ENCODE assay signal across 1 cellular context in genomic region chr19:3500429-3501101, GRCh38.
TF ChIP-seq lines count a peak whose summit lies in the region.

Gene DOHH, minus strand, starts transcription at chr19:3500674. Its CDS starts 3,860 bp downstream, at chr19:3496814.

TF ChIP-seq in HepG2, 621 proteins besides CTCF, POLR2A, EP300 and RAD21 (continued from another document and continues in another):
- TF ChIP-seq USF2 (IDR thresholded peaks at IDR 0.05; ENCODE audit: low read depth, low read length) (peak; percentile 95), USF2 (CRISPR knock-in tag; IDR thresholded peaks at IDR 0.05; ENCODE audit: borderline replicate concordance) (peak; percentile 99), ZFYVE20 (CRISPR knock-in tag; IDR thresholded peaks at IDR 0.05; ENCODE audit: borderline replicate concordance, low read depth) (peak; percentile 79; the same call in 1 of the 2 replicates), ZNF563 (CRISPR knock-in tag; IDR thresholded peaks at IDR 0.05) (peak; percentile 63; the same call in 1 of the 2 replicates), MLXIP (CRISPR knock-in tag; IDR thresholded peaks at IDR 0.05; ENCODE audit: borderline replicate concordance) (no peak), ESRRA (CRISPR knock-in tag; IDR thresholded peaks at IDR 0.05; ENCODE audit: low read depth) (peak; percentile 60; the same call in 1 of the 2 replicates), AGO1 (IDR thresholded peaks at IDR 0.05; ENCODE audit: low read depth, low read length, poor library complexity, severe bottlenecking) (peak; percentile 46), GLMP (CRISPR knock-in tag; IDR thresholded peaks at IDR 0.05; ENCODE audit: borderline replicate concordance) (no peak), ZNF567 (CRISPR knock-in tag; IDR thresholded peaks at IDR 0.05; ENCODE audit: borderline replicate concordance) (0 out of 2 replicates have a peak, but pooled peaks have one; percentile 17), ZBTB40 (IDR thresholded peaks at IDR 0.05) (no peak), ZBTB40 (CRISPR knock-in tag; IDR thresholded peaks at IDR 0.05) (peak; percentile 90), TAF1 (CRISPR knock-in tag; IDR thresholded peaks at IDR 0.05) (peak; percentile 100), KLF13 (CRISPR knock-in tag; IDR thresholded peaks at IDR 0.05) (0 out of 2 replicates have a peak, but pooled peaks have one; percentile 71), ZNF713 (CRISPR knock-in tag; IDR thresholded peaks at IDR 0.05) (no peak), ZNF775 (CRISPR knock-in tag; IDR thresholded peaks at IDR 0.05; ENCODE audit: borderline replicate concordance) (no peak), ZNF724P (CRISPR knock-in tag; IDR thresholded peaks at IDR 0.05; ENCODE audit: borderline replicate concordance) (0 out of 2 replicates have a peak, but pooled peaks have one; percentile 55), ZNF274 (CRISPR knock-in tag; IDR thresholded peaks at IDR 0.05) (peak; percentile 98), PTBP1 (IDR thresholded peaks at IDR 0.05; ENCODE audit: low read depth, low read length, poor library complexity, severe bottlenecking) (peak; percentile 19), HOXA5 (CRISPR knock-in tag; IDR thresholded peaks at IDR 0.05) (0 out of 2 replicates have a peak, but pooled peaks have one; percentile 26), ATF5 (CRISPR knock-in tag; IDR thresholded peaks at IDR 0.05; ENCODE audit: low read depth) (no peak), ZNF446 (CRISPR knock-in tag; IDR thresholded peaks at IDR 0.05) (peak; percentile 54; the same call in 1 of the 2 replicates), FOXK2 (IDR thresholded peaks at IDR 0.05) (peak; percentile 100), KMT2A (CRISPR knock-in tag; IDR thresholded peaks at IDR 0.05) (peak; percentile 86), ATF3 (CRISPR knock-in tag; IDR thresholded peaks at IDR 0.05) (peak; percentile 60), ZNF580 (CRISPR knock-in tag; IDR thresholded peaks at IDR 0.05; ENCODE audit: borderline replicate concordance, low read depth) (peak; percentile 83), HNF4G (IDR thresholded peaks at IDR 0.05; ENCODE audit: borderline replicate concordance, low read depth, low read length) (no peak), HNF4G (CRISPR knock-in tag; IDR thresholded peaks at IDR 0.05; ENCODE audit: borderline replicate concordance, low read depth) (no peak), HCFC1 (IDR thresholded peaks at IDR 0.05; ENCODE audit: low read depth, low read length) (peak; percentile 36; the same call in 1 of the 2 replicates), ZFP82 (CRISPR knock-in tag; IDR thresholded peaks at IDR 0.05; ENCODE audit: borderline replicate concordance) (0 out of 2 replicates have a peak, but pooled peaks have one; percentile 41), HDAC1 (CRISPR knock-in tag; IDR thresholded peaks at IDR 0.05) (peak; percentile 92), ZNF766 (CRISPR knock-in tag; IDR thresholded peaks at IDR 0.05; ENCODE audit: borderline replicate concordance) (no peak; the same call in 1 of the 2 replicates), SOX5 (CRISPR knock-in tag; IDR thresholded peaks at IDR 0.05; ENCODE audit: borderline replicate concordance) (peak; percentile 28; the same call in 1 of the 2 replicates), ZNF225 (CRISPR knock-in tag; IDR thresholded peaks at IDR 0.05) (peak; percentile 48; the same call in 1 of the 2 replicates), SPEN (CRISPR knock-in tag; IDR thresholded peaks at IDR 0.05; ENCODE audit: low read depth) (peak; percentile 72; the same call in 1 of the 2 replicates), POLR2AphosphoS5 (IDR thresholded peaks at IDR 0.05; ENCODE audit: low read depth, low read length) (peak; percentile 76), BCL3 (CRISPR knock-in tag; IDR thresholded peaks at IDR 0.05) (peak; percentile 78), ZBTB8A (CRISPR knock-in tag; IDR thresholded peaks at IDR 0.05; ENCODE audit: borderline replicate concordance, low read depth) (no peak), HBP1 (CRISPR knock-in tag; IDR thresholded peaks at IDR 0.05; ENCODE audit: low read depth) (0 out of 2 replicates have a peak, but pooled peaks have one; percentile 34), ZNF879 (CRISPR knock-in tag; IDR thresholded peaks at IDR 0.05) (peak; percentile 92; the same call in 1 of the 2 replicates), TBX2 (CRISPR knock-in tag; IDR thresholded peaks at IDR 0.05; ENCODE audit: borderline replicate concordance) (peak; percentile 95), SCMH1 (CRISPR knock-in tag; IDR thresholded peaks at IDR 0.05; ENCODE audit: borderline replicate concordance) (no peak), ZNF749 (CRISPR knock-in tag; IDR thresholded peaks at IDR 0.05; ENCODE audit: borderline replicate concordance) (peak; percentile 83; the same call in 1 of the 2 replicates), ZNF160 (CRISPR knock-in tag; IDR thresholded peaks at IDR 0.05) (peak; percentile 83; the same call in 1 of the 2 replicates)
